ENCODE assay signal across 1 cellular context in the genomic region with DNA sequence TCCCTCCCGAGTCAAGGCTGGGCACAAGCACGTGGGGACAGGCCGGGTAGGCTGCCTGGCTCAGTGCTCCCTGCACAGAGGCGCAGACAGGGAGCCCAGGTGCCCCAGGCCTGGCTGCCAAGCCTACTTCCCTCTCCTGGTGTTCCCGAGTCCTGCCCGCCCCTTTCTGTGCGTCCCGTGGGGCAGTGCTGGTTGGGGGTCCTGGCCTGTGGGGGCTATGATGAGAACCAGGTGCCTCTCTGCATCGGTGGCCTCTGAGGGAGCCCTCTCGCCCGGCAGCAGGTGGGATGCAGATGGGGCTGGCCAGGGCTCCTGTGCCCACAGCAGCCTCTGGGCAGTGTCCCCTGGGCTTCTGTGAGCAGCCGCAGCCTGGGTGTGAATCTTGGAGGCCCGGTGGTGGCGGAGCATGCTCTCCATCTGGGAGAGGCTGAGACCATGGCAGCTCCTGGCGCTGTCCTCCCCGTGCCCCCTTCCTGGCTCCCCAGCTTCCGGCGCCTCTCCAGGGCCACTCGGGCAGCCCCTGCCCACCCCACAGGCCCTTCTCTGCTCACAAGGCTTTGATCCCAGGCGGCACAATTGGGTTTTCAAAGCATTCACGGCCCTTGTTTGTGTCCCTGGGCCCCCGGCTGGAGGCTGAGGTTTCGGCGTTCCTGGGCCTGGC.
TF ChIP-seq lines count a peak whose summit lies in the region.

No MANE protein-coding gene starts in this region.

TF ChIP-seq in HepG2, 621 proteins besides CTCF, POLR2A, EP300 and RAD21 (continued from another document and continues in another):
- TF ChIP-seq, protein P1, sequence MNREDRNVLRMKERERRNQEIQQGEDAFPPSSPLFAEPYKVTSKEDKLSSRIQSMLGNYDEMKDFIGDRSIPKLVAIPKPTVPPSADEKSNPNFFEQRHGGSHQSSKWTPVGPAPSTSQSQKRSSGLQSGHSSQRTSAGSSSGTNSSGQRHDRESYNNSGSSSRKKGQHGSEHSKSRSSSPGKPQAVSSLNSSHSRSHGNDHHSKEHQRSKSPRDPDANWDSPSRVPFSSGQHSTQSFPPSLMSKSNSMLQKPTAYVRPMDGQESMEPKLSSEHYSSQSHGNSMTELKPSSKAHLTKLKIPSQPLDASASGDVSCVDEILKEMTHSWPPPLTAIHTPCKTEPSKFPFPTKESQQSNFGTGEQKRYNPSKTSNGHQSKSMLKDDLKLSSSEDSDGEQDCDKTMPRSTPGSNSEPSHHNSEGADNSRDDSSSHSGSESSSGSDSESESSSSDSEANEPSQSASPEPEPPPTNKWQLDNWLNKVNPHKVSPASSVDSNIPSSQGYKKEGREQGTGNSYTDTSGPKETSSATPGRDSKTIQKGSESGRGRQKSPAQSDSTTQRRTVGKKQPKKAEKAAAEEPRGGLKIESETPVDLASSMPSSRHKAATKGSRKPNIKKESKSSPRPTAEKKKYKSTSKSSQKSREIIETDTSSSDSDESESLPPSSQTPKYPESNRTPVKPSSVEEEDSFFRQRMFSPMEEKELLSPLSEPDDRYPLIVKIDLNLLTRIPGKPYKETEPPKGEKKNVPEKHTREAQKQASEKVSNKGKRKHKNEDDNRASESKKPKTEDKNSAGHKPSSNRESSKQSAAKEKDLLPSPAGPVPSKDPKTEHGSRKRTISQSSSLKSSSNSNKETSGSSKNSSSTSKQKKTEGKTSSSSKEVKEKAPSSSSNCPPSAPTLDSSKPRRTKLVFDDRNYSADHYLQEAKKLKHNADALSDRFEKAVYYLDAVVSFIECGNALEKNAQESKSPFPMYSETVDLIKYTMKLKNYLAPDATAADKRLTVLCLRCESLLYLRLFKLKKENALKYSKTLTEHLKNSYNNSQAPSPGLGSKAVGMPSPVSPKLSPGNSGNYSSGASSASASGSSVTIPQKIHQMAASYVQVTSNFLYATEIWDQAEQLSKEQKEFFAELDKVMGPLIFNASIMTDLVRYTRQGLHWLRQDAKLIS (CRISPR knock-in tag; IDR thresholded peaks at IDR 0.05) = peak; percentile 47
- TF ChIP-seq AGO2 (optimal IDR thresholded peaks at IDR 0.05; ENCODE audit: low read depth, low read length) (peak; percentile 97), DNMT3B (CRISPR knock-in tag; conservative IDR thresholded peaks at IDR 0.05) (no peak), KAT7 (CRISPR knock-in tag; IDR thresholded peaks at IDR 0.05; ENCODE audit: borderline replicate concordance) (no peak), NFIB (CRISPR knock-in tag; IDR thresholded peaks at IDR 0.05; ENCODE audit: borderline replicate concordance) (no peak), PAWR (CRISPR knock-in tag; IDR thresholded peaks at IDR 0.05; ENCODE audit: borderline replicate concordance) (no peak), TCF12 (IDR thresholded peaks at IDR 0.05) (no peak), TCF12 (CRISPR knock-in tag; IDR thresholded peaks at IDR 0.05) (peak; percentile 40; the same call in 1 of the 2 replicates), AGO1 (IDR thresholded peaks at IDR 0.05; ENCODE audit: low read depth, low read length, poor library complexity, severe bottlenecking) (peak; percentile 46), SKI (IDR thresholded peaks at IDR 0.05; ENCODE audit: partially characterized antibody) (peak; percentile 32), ZKSCAN8 (CRISPR knock-in tag; IDR thresholded peaks at IDR 0.05; ENCODE audit: borderline replicate concordance) (0 out of 2 replicates have a peak, but pooled peaks have one; percentile 10), HDAC2 (CRISPR knock-in tag; IDR thresholded peaks at IDR 0.05) (no peak), ZBTB42 (CRISPR knock-in tag; IDR thresholded peaks at IDR 0.05) (no peak), NFATC3 (CRISPR knock-in tag; IDR thresholded peaks at IDR 0.05) (no peak), ZMAT3 (CRISPR knock-in tag; conservative IDR thresholded peaks at IDR 0.05) (no peak), ARNT (IDR thresholded peaks at IDR 0.05) (no peak), GFI1 (CRISPR knock-in tag; IDR thresholded peaks at IDR 0.05; ENCODE audit: borderline replicate concordance) (peak; percentile 53; the same call in 1 of the 2 replicates), ZNF674 (CRISPR knock-in tag; IDR thresholded peaks at IDR 0.05; ENCODE audit: low read depth) (no peak), ZNF546 (CRISPR knock-in tag; conservative IDR thresholded peaks at IDR 0.05) (no peak), TRIM24 (CRISPR knock-in tag; IDR thresholded peaks at IDR 0.05) (no peak), ETV5 (CRISPR knock-in tag; IDR thresholded peaks at IDR 0.05; ENCODE audit: borderline replicate concordance) (peak; percentile 90), ZMYM4 (CRISPR knock-in tag; IDR thresholded peaks at IDR 0.05) (no peak), ZNF557 (CRISPR knock-in tag; IDR thresholded peaks at IDR 0.05) (no peak), ZNF30 (CRISPR knock-in tag; IDR thresholded peaks at IDR 0.05) (no peak), ZNF550 (CRISPR knock-in tag; IDR thresholded peaks at IDR 0.05; ENCODE audit: borderline replicate concordance) (0 out of 2 replicates have a peak, but pooled peaks have one; percentile 38), HOXA7 (CRISPR knock-in tag; IDR thresholded peaks at IDR 0.05) (no peak), ZFY (CRISPR knock-in tag; IDR thresholded peaks at IDR 0.05) (peak; percentile 56; the same call in 1 of the 2 replicates), AHR (CRISPR knock-in tag; IDR thresholded peaks at IDR 0.05) (no peak), GABPA (IDR thresholded peaks at IDR 0.05; ENCODE audit: low read depth, low read length) (no peak), GABPA (CRISPR knock-in tag; IDR thresholded peaks at IDR 0.05; ENCODE audit: low read depth) (no peak), PHF21A (CRISPR knock-in tag; IDR thresholded peaks at IDR 0.05) (peak; percentile 33; the same call in 1 of the 2 replicates), DNMT1 (CRISPR knock-in tag; IDR thresholded peaks at IDR 0.05) (no peak), TGIF2 (CRISPR knock-in tag; IDR thresholded peaks at IDR 0.05) (no peak), ZNF101 (CRISPR knock-in tag; IDR thresholded peaks at IDR 0.05; ENCODE audit: borderline replicate concordance, low read depth) (no peak), PTBP1 (IDR thresholded peaks at IDR 0.05; ENCODE audit: low read depth, low read length, poor library complexity, severe bottlenecking) (no peak), CBX2 (IDR thresholded peaks at IDR 0.05; ENCODE audit: low read depth, low read length) (no peak), CBX2 (CRISPR knock-in tag; IDR thresholded peaks at IDR 0.05; ENCODE audit: low read depth) (no peak), YY1 (IDR thresholded peaks at IDR 0.05; ENCODE audit: insufficient read depth, insufficient replicate concordance, low read depth, low read length) (peak; percentile 46), MYNN (CRISPR knock-in tag; IDR thresholded peaks at IDR 0.05; ENCODE audit: low read depth) (no peak), CHD4 (IDR thresholded peaks at IDR 0.05; ENCODE audit: borderline replicate concordance, low read length) (no peak), NFRKB (IDR thresholded peaks at IDR 0.05) (no peak)
- TF ChIP-seq, protein P2, sequence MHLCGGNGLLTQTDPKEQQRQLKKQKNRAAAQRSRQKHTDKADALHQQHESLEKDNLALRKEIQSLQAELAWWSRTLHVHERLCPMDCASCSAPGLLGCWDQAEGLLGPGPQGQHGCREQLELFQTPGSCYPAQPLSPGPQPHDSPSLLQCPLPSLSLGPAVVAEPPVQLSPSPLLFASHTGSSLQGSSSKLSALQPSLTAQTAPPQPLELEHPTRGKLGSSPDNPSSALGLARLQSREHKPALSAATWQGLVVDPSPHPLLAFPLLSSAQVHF (CRISPR knock-in tag; IDR thresholded peaks at IDR 0.05) = no peak
- TF ChIP-seq, protein P3, sequence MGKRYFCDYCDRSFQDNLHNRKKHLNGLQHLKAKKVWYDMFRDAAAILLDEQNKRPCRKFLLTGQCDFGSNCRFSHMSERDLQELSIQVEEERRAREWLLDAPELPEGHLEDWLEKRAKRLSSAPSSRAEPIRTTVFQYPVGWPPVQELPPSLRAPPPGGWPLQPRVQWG (CRISPR knock-in tag; IDR thresholded peaks at IDR 0.05; ENCODE audit: borderline replicate concordance, low read depth) = no peak
- TF ChIP-seq, protein P4, sequence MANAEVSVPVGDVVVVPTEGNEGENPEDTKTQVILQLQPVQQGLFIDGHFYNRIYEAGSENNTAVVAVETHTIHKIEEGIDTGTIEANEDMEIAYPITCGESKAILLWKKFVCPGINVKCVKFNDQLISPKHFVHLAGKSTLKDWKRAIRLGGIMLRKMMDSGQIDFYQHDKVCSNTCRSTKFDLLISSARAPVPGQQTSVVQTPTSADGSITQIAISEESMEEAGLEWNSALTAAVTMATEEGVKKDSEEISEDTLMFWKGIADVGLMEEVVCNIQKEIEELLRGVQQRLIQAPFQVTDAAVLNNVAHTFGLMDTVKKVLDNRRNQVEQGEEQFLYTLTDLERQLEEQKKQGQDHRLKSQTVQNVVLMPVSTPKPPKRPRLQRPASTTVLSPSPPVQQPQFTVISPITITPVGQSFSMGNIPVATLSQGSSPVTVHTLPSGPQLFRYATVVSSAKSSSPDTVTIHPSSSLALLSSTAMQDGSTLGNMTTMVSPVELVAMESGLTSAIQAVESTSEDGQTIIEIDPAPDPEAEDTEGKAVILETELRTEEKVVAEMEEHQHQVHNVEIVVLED (CRISPR knock-in tag; IDR thresholded peaks at IDR 0.05; ENCODE audit: borderline replicate concordance) = no peak
- TF ChIP-seq, protein P5, sequence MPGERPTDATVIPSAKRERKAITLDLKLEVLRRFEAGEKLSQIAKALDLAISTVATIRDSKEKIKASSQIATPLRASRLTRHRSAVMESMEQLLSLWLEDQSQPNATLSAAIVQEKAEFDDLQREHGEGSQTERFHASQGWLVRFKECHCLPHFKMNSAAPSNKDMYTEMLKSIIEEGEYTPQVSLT (CRISPR knock-in tag; IDR thresholded peaks at IDR 0.05; ENCODE audit: borderline replicate concordance, low read depth) = no peak
- TF ChIP-seq, protein P6, sequence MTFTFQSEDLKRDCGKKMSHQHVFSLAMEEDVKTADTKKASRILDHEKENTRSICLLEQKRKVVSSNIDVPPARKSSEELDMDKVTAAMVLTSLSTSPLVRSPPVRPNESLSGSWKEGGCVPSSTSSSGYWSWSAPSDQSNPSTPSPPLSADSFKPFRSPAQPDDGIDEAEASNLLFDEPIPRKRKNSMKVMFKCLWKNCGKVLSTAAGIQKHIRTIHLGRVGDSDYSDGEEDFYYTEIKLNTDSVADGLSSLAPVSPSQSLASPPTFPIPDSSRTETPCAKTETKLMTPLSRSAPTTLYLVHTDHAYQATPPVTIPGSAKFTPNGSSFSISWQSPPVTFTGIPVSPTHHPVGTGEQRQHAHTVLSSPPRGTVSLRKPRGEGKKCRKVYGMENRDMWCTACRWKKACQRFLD (CRISPR knock-in tag; IDR thresholded peaks at IDR 0.05; ENCODE audit: borderline replicate concordance) = no peak
- TF ChIP-seq, protein P7, sequence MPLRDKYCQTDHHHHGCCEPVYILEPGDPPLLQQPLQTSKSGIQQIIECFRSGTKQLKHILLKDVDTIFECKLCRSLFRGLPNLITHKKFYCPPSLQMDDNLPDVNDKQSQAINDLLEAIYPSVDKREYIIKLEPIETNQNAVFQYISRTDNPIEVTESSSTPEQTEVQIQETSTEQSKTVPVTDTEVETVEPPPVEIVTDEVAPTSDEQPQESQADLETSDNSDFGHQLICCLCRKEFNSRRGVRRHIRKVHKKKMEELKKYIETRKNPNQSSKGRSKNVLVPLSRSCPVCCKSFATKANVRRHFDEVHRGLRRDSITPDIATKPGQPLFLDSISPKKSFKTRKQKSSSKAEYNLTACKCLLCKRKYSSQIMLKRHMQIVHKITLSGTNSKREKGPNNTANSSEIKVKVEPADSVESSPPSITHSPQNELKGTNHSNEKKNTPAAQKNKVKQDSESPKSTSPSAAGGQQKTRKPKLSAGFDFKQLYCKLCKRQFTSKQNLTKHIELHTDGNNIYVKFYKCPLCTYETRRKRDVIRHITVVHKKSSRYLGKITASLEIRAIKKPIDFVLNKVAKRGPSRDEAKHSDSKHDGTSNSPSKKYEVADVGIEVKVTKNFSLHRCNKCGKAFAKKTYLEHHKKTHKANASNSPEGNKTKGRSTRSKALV (CRISPR knock-in tag; IDR thresholded peaks at IDR 0.05) = no peak
- TF ChIP-seq, protein P8, sequence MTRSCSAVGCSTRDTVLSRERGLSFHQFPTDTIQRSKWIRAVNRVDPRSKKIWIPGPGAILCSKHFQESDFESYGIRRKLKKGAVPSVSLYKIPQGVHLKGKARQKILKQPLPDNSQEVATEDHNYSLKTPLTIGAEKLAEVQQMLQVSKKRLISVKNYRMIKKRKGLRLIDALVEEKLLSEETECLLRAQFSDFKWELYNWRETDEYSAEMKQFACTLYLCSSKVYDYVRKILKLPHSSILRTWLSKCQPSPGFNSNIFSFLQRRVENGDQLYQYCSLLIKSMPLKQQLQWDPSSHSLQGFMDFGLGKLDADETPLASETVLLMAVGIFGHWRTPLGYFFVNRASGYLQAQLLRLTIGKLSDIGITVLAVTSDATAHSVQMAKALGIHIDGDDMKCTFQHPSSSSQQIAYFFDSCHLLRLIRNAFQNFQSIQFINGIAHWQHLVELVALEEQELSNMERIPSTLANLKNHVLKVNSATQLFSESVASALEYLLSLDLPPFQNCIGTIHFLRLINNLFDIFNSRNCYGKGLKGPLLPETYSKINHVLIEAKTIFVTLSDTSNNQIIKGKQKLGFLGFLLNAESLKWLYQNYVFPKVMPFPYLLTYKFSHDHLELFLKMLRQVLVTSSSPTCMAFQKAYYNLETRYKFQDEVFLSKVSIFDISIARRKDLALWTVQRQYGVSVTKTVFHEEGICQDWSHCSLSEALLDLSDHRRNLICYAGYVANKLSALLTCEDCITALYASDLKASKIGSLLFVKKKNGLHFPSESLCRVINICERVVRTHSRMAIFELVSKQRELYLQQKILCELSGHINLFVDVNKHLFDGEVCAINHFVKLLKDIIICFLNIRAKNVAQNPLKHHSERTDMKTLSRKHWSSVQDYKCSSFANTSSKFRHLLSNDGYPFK (CRISPR knock-in tag; IDR thresholded peaks at IDR 0.05; ENCODE audit: borderline replicate concordance) = no peak
- TF ChIP-seq, protein P9, sequence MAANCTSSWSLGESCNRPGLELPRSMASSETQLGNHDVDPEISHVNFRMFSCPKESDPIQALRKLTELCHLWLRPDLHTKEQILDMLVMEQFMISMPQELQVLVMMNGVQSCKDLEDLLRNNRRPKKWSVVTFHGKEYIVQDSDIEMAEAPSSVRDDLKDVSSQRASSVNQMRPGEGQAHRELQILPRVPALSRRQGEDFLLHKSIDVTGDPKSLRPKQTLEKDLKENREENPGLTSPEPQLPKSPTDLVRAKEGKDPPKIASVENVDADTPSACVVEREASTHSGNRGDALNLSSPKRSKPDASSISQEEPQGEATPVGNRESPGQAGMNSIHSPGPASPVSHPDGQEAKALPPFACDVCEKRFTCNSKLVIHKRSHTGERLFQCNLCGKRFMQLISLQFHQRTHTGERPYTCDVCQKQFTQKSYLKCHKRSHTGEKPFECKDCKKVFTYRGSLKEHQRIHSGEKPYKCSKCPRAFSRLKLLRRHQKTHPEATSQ (CRISPR knock-in tag; IDR thresholded peaks at IDR 0.05; ENCODE audit: borderline replicate concordance) = no peak
